Comparison of ENCODE assay signal across 23 cellular contexts in the genomic region with DNA sequence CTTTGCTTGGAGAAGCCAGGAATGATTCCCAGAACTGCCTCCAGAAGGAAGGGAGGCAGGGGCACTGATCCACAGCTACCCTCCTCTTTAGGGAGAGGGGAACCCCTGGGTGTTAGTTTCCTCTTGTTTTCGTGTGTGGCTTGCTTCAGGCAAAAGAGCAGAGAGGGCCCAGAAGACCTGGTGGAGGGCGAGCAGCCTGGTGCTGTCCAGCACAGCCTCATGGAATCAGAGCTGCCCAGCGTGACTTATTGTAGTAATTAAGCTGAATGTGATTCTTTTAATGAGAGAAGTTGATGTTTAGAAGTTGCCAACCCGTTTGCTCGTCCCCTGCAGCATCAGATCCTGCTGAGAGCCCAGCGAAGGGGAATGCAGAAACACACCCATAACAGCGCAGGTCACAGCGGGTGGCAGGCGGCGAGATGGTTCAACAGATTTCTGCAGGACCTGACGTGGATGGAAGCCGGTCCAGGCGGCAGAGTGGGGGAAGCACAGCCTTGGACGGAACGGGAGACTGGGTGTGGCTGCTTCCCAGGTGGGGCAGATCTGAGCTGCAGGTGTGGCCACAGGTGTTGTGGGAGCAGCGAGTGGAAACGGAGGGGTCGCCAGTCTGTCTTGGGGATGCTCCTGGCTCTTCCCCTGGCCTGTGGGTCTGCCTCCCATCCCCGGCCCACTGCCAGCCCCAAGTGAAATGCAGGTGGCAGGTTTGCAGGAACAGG. TPM values are rescaled to one million over a fixed set of nuclear protein-coding genes. Genes with fewer than 3 reads are reported as not detected.
DNase-seq lines count a peak whose midpoint lies in the region; ATAC-seq and TF ChIP-seq lines count a peak whose summit lies in the region.
"Had no signal": no experiment of that assay in that cellular context is flagged by ENCODE, and none has a peak within 500 bp of the region (broad histone marks: within the 10 kb centered on the region; RNA-seq: fewer than 3 reads in every experiment).

No MANE protein-coding gene starts in this region.

- H3K27ac Mint-ChIP-seq in type B pancreatic cell, result no peak overlapping the region
- H3K27ac Mint-ChIP-seq: activated naive CD4-positive, alpha-beta T cell treated with anti-CD3 and anti-CD28 coated beads, Interleukin-2, amount 10 ng/mL, durations not matched to agents 7 days and 5 days; activated T-cell treated with anti-CD3 and anti-CD28 coated beads, Interleukin-2, amount 50 U/mL, for 24 hours; mesothelial cell of epicardium; T-cell had no signal

- H3K36me3 ChIP-seq in colonic mucosa (no peaks in the 10 kb centered on the region), mucosa of descending colon (ENCODE audit: low read depth) (no peaks in the 10 kb centered on the region)
- H3K36me3 ChIP-seq: gastroesophageal sphincter had no signal

- H3K9me3 ChIP-seq in colonic mucosa, result no peaks in the 10 kb centered on the region
- no peaks in the 10 kb centered on the region for H3K9me3 ChIP-seq in mucosa of descending colon
- H3K9me3 ChIP-seq: psoas muscle had no signal

- no peaks in the 10 kb centered on the region for H3K9me3 Mint-ChIP-seq in type B pancreatic cell
- H3K9me3 Mint-ChIP-seq: activated naive CD4-positive, alpha-beta T cell treated with anti-CD3 and anti-CD28 coated beads, Interleukin-2, amount 10 ng/mL, durations not matched to agents 7 days and 5 days; activated T-cell treated with anti-CD3 and anti-CD28 coated beads, Interleukin-2, amount 50 U/mL, for 24 hours; T-cell had no signal

- H3K4me1 ChIP-seq in colonic mucosa (no peaks in the 10 kb centered on the region), mucosa of descending colon (ENCODE audit: low read depth) (peaks cover 6% of the 10 kb centered on the region)
- H3K4me1 ChIP-seq: psoas muscle had no signal

- H3K27ac ChIP-seq in colonic mucosa, result no peak overlapping the region
- H3K27ac ChIP-seq: gastroesophageal sphincter, psoas muscle had no signal

- no peak for TF ChIP-seq CTCF in colonic mucosa (IDR thresholded peaks at IDR 0.05)
- no peak for TF ChIP-seq CTCF in mucosa of descending colon (IDR thresholded peaks at IDR 0.05)
- no peak for TF ChIP-seq CTCF in type B pancreatic cell (conservative IDR thresholded peaks at IDR 0.05)

- no peaks in the 10 kb centered on the region for H3K4me1 Mint-ChIP-seq in type B pancreatic cell (ENCODE audit: unreplicated experiment)
- H3K4me1 Mint-ChIP-seq: activated naive CD4-positive, alpha-beta T cell treated with anti-CD3 and anti-CD28 coated beads, Interleukin-2, amount 10 ng/mL, durations not matched to agents 7 days and 5 days; mesothelial cell of epicardium; T-cell had no signal

- H3K9ac ChIP-seq in colonic mucosa (ENCODE audit: low read depth in 2 of 2, low read length in 2 of 2), result no peak overlapping the region

- no peaks in the 10 kb centered on the region for H3K27me3 ChIP-seq in colonic mucosa

- no peaks in the 10 kb centered on the region for H3K36me3 Mint-ChIP-seq in type B pancreatic cell
- H3K36me3 Mint-ChIP-seq: activated naive CD4-positive, alpha-beta T cell treated with anti-CD3 and anti-CD28 coated beads, Interleukin-2, amount 10 ng/mL, durations not matched to agents 7 days and 5 days; mesothelial cell of epicardium; T-cell had no signal

- H3K27me3 Mint-ChIP-seq in type B pancreatic cell, result peaks cover 20% of the 10 kb centered on the region

- intact Hi-C loops in cardiac septum (cut with DNase I) (no loop called here), Right ventricle myocardium inferior (cut with DNase I) (no loop called here), colonic mucosa (cut with DNase I) (no loop called here), mucosa of descending colon (cut with DNase I, micrococcal nuclease) (no loop called here)

- H3K4me3 ChIP-seq in colonic mucosa (no peak overlapping the region), mucosa of descending colon (no peak overlapping the region)
- H3K4me3 ChIP-seq: gastroesophageal sphincter, K562, psoas muscle had no signal

- H3K4me3 Mint-ChIP-seq in type B pancreatic cell, result no peak overlapping the region
- H3K4me3 Mint-ChIP-seq: activated naive CD4-positive, alpha-beta T cell treated with anti-CD3 and anti-CD28 coated beads, Interleukin-2, amount 10 ng/mL, durations not matched to agents 7 days and 5 days; activated T-cell treated with anti-CD3 and anti-CD28 coated beads, Interleukin-2, amount 50 U/mL, for 24 hours; mesothelial cell of epicardium; T-cell had no signal

- peak; percentile 29 for DNase-seq in cardiac septum (ENCODE audit: low spot score)
- DNase-seq in Right ventricle myocardium inferior (ENCODE audit: missing footprints), result no peak
- DNase-seq in colonic mucosa, result peak; percentile 67
- peak; percentile 48 to 68 (median 66) for DNase-seq in mucosa of descending colon
- DNase-seq in type B pancreatic cell (ENCODE audit: extremely low spot score, unreplicated experiment), result peak; percentile 62
- no peak for DNase-seq in stimulated activated CD4-positive, alpha-beta T cell treated with anti-CD3 and anti-CD28 coated beads, Interleukin-4, amount 100 ng/mL, for 4 hours
- no peak for DNase-seq in GOT3 (lab: John Stamatoyannopoulos, UW)
- DNase-seq: activated naive CD4-positive, alpha-beta T cell treated with anti-CD3 and anti-CD28 coated beads, Interleukin-2, amount 10 ng/mL, durations not matched to agents 7 days and 5 days; activated T-cell treated with anti-CD3 and anti-CD28 coated beads, Interleukin-2, amount 50 U/mL, for 24 hours; anterior cingulate cortex; central memory CD4-positive, alpha-beta T cell; erythroblast; NCI-H1694; NCI-H82; SHP77; stimulated activated CD4-positive, alpha-beta T cell treated with anti-CD3 and anti-CD28 coated beads, Interleukin-12 subunit alpha, Interleukin-12 subunit beta, amount 100 ng/mL, for 4 hours had no signal

- ATAC-seq in Right ventricle myocardium inferior, result no peak
- ATAC-seq in mucosa of descending colon, result peak; percentile 74
- no peak for ATAC-seq in HG02678 (IDR thresholded peaks at IDR 0.05; ENCODE audit: unreplicated experiment)
- ATAC-seq: gastroesophageal sphincter, K562, psoas muscle, T-cell had no signal

RNA-seq across cellular contexts. Expression of a gene that starts 53.7 kb away (rescaled TPM):
- total RNA-seq in cardiac septum, result not detected
- not detected for total RNA-seq in Right ventricle myocardium inferior
- total RNA-seq in colonic mucosa, result 1 to 10 TPM; 5.6 to 8.1 TPM
- 1 to 10 TPM; 2.4 to 9.6 (median 6.6) TPM for total RNA-seq in mucosa of descending colon
- 24.9 and 28.3 TPM in 2 replicates for total RNA-seq in type B pancreatic cell (ENCODE audit: low replicate concordance)
- total RNA-seq: OCI-LY7, psoas muscle had no signal

Comparison
In these comparisons a context has a peak if more than half of its experiments do, and no peak if none do; other contexts are left out.
1. DNase-seq: peak in cardiac septum (single experiment), colonic mucosa (single experiment), mucosa of descending colon (3 of 3) and type B pancreatic cell (single experiment); none in Right ventricle myocardium inferior (single experiment), stimulated activated CD4-positive, alpha-beta T cell treated with anti-CD3 and anti-CD28 coated beads, Interleukin-4, amount 100 ng/mL, for 4 hours (0 of 2) and GOT3 (single experiment).